20 cellular contexts compared by ENCODE assay signal in the genomic region with DNA sequence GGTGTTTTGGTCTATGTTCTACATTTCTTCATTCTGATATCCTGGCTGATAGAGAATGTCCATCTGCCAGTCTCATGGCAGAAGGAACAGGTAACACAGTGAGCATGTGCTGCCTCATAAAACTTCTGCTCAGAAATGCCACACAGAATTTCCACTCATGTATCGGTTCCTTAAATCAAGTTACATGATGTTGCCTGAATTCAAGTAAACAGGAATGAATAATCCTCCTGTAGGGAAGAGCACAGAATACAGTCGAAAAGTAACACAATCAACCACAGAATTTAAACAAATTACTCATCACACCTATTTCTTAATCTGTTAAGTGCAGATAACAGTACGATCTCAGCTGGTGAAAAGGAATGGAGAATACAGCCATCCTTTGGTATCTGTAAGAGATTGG.
A peak's percentile ranks its signal among the peaks of the same experiment; 100 is the strongest.
DNase-seq lines count a peak whose midpoint lies in the region; ATAC-seq and TF ChIP-seq lines count a peak whose summit lies in the region.
"Had no signal": no experiment of that assay in that cellular context is flagged by ENCODE, and none has a peak within 500 bp of the region (broad histone marks: within the 10 kb centered on the region; RNA-seq: fewer than 3 reads in every experiment).

No MANE protein-coding gene starts in this region.

- H3K36me3 ChIP-seq in mesenchymal stem cell (ENCODE audit: control insufficient read depth in 1 of 2, insufficient read depth in 2 of 2, low read depth in 1 of 2, low read length in 2 of 2) (peaks cover 0 to 15% of the 10 kb centered on the region in 2 experiments), left lung (no peaks in the 10 kb centered on the region)
- H3K36me3 ChIP-seq: SJSA1 had no signal

- no peaks in the 10 kb centered on the region for H3K9me3 Mint-ChIP-seq in activated CD4-positive, alpha-beta T cell treated with anti-CD3 and anti-CD28 coated beads for 36 hours (ENCODE audit: low read depth)
- H3K9me3 Mint-ChIP-seq in endothelial cell (ENCODE audit: unreplicated experiment): no peaks in the 10 kb centered on the region

- H3K4me3 ChIP-seq in mesenchymal stem cell (ENCODE audit: insufficient read depth in 1 of 2, low read depth in 1 of 2, low read length in 2 of 2) (no peak overlapping the region), left lung (no peak overlapping the region)
- H3K4me3 ChIP-seq: BLaER1 treated with 17β-estradiol and CSF1 and Interleukin-3, amounts not matched to agents 10 nM and 100 nM; GM23248; SJSA1 had no signal

- no peak overlapping the region for H2BK12ac ChIP-seq in mesenchymal stem cell (ENCODE audit: low read length in 2 of 2)

- 57% methylated on average over 2 of the region's 3 CpGs for WGBS in mesenchymal stem cell

- H3K4ac ChIP-seq in mesenchymal stem cell (ENCODE audit: low read depth in 1 of 2, low read length in 2 of 2): no peak overlapping the region

- H2BK120ac ChIP-seq in mesenchymal stem cell (ENCODE audit: low read depth, low read length): no peak overlapping the region

- peaks cover 18% of the 10 kb centered on the region for H3K79me1 ChIP-seq in mesenchymal stem cell (replicated peaks; ENCODE audit: low read length, poor library complexity, severe bottlenecking)

- DNase-seq in activated CD4-positive, alpha-beta T cell treated with anti-CD3 and anti-CD28 coated beads for 36 hours: no peak
- DNase-seq in activated CD4-positive, alpha-beta T cell treated with anti-CD3 and anti-CD28 coated beads for 48 hours: no peak
- DNase-seq in ELR (ENCODE audit: low read depth) (peak; percentile 24), T-helper 17 cell (no peak), mesenchymal stem cell (peak; percentile 46), endothelial cell (ENCODE audit: low spot score) (no peak), HK-2 (ENCODE audit: unreplicated experiment) (no peak), left lung (no peak)
- DNase-seq: 8988T; Caco-2; DMS53; GM23248; NCI-H1417 treated with DMSO at 0.1 percent for 48 hours; NCI-H2029 treated with DMSO at 0.1 percent for 48 hours; NCI-H524; NK-92 treated with Interleukin-12 subunit alpha and Interleukin-12 subunit beta, amount 100 ng/mL, for 24 hours had no signal

- intact Hi-C loops in activated CD4-positive, alpha-beta T cell treated with anti-CD3 and anti-CD28 coated beads for 36 hours (cut with DNase I, micrococcal nuclease): no loop called here
- intact Hi-C loops in left lung (cut with DNase I): no loop called here

- no peak overlapping the region for H4K8ac ChIP-seq in mesenchymal stem cell (ENCODE audit: low read length)

- CTCF ChIA-PET in activated CD4-positive, alpha-beta T cell treated with anti-CD3 and anti-CD28 coated beads for 36 hours (lab: Charles Lee): interaction anchor here (1.5 kb wide), 1 partner anchor 26 kb away, joined by 3 read pairs; no protein-coding TSS in a partner anchor

- no peak overlapping the region for H4K91ac ChIP-seq in mesenchymal stem cell (ENCODE audit: low read length)

- H3K9ac ChIP-seq in mesenchymal stem cell (ENCODE audit: low read length): no peak overlapping the region
- H3K9ac ChIP-seq: BLaER1 treated with 17β-estradiol and CSF1 and Interleukin-3, amounts not matched to agents 10 nM and 100 nM; GM23248; KMS-11 had no signal

- H3K27me3 ChIP-seq in mesenchymal stem cell (ENCODE audit: control insufficient read depth in 1 of 2, insufficient read depth in 1 of 2, low read length in 2 of 2): no peaks in the 10 kb centered on the region
- H3K27me3 ChIP-seq in left lung: no peaks in the 10 kb centered on the region
- H3K27me3 ChIP-seq: BLaER1 treated with 17β-estradiol and CSF1 and Interleukin-3, amounts not matched to agents 10 nM and 100 nM; SJSA1 had no signal

- H3K27ac Mint-ChIP-seq in activated CD4-positive, alpha-beta T cell treated with anti-CD3 and anti-CD28 coated beads for 36 hours: no peak overlapping the region
- peak overlapping the region; percentile 43 for H3K27ac Mint-ChIP-seq in T-helper 17 cell
- H3K27ac Mint-ChIP-seq in endothelial cell (ENCODE audit: unreplicated experiment): no peak overlapping the region

- peaks cover 2% of the 10 kb centered on the region for H3K36me3 Mint-ChIP-seq in activated CD4-positive, alpha-beta T cell treated with anti-CD3 and anti-CD28 coated beads for 36 hours (ENCODE audit: low read depth)
- H3K36me3 Mint-ChIP-seq in T-helper 17 cell (ENCODE audit: low read depth) (no peaks in the 10 kb centered on the region), endothelial cell (ENCODE audit: low read depth, unreplicated experiment) (no peaks in the 10 kb centered on the region)

- no peaks in the 10 kb centered on the region for H3K9me3 ChIP-seq in T-helper 17 cell (ENCODE audit: control insufficient read depth, low read length, poor library complexity, severe bottlenecking)
- H3K9me3 ChIP-seq in mesenchymal stem cell (ENCODE audit: control insufficient read depth, low read length): no peaks in the 10 kb centered on the region
- no peaks in the 10 kb centered on the region for H3K9me3 ChIP-seq in left lung
- H3K9me3 ChIP-seq: BLaER1 treated with 17β-estradiol and CSF1 and Interleukin-3, amounts not matched to agents 10 nM and 100 nM; Caco-2; SJSA1 had no signal

- no peak overlapping the region for H2AFZ ChIP-seq in mesenchymal stem cell (ENCODE audit: low read depth, low read length)
- H2AFZ ChIP-seq: GM23248 had no signal

- no peak overlapping the region for H2BK15ac ChIP-seq in mesenchymal stem cell (ENCODE audit: low read depth, poor library complexity, severe bottlenecking)

- no peak overlapping the region for H2AK5ac ChIP-seq in mesenchymal stem cell (ENCODE audit: low read length, severe bottlenecking)

- H3K27me3 Mint-ChIP-seq in activated CD4-positive, alpha-beta T cell treated with anti-CD3 and anti-CD28 coated beads for 36 hours: no peaks in the 10 kb centered on the region
- H3K27me3 Mint-ChIP-seq in T-helper 17 cell (no peaks in the 10 kb centered on the region), endothelial cell (ENCODE audit: unreplicated experiment) (no peaks in the 10 kb centered on the region)

- no peak overlapping the region for H2BK5ac ChIP-seq in mesenchymal stem cell (ENCODE audit: low read depth, low read length, poor library complexity, severe bottlenecking)

- POLR2A ChIA-PET in activated CD4-positive, alpha-beta T cell treated with anti-CD3 and anti-CD28 coated beads for 36 hours (lab: Charles Lee): no interaction called here

- TF ChIP-seq CTCF in endothelial cell (IDR thresholded peaks at IDR 0.05; ENCODE audit: unreplicated experiment) (no peak), left lung (IDR thresholded peaks at IDR 0.05) (no peak)

- H3K27ac ChIP-seq in mesenchymal stem cell (ENCODE audit: low read length, poor library complexity, severe bottlenecking) (no peak overlapping the region), left lung (no peak overlapping the region)
- H3K27ac ChIP-seq: BLaER1 treated with 17β-estradiol and CSF1 and Interleukin-3, amounts not matched to agents 10 nM and 100 nM; GM23248; KMS-11; RWPE1; SJSA1 had no signal

- peaks cover 31% of the 10 kb centered on the region for H3K4me1 Mint-ChIP-seq in activated CD4-positive, alpha-beta T cell treated with anti-CD3 and anti-CD28 coated beads for 36 hours
- peaks cover 33% of the 10 kb centered on the region for H3K4me1 Mint-ChIP-seq in T-helper 17 cell
- H3K4me1 Mint-ChIP-seq in endothelial cell (ENCODE audit: unreplicated experiment): peaks cover 12% of the 10 kb centered on the region

- no peak overlapping the region for H3K18ac ChIP-seq in mesenchymal stem cell (ENCODE audit: low read depth in 1 of 2, low read length in 2 of 2)

- H3K14ac ChIP-seq in mesenchymal stem cell (ENCODE audit: low read length in 2 of 2): no peak overlapping the region

- no peak overlapping the region for H3K23ac ChIP-seq in mesenchymal stem cell (ENCODE audit: low read length in 2 of 2)

- H3K4me1 ChIP-seq in mesenchymal stem cell (ENCODE audit: control insufficient read depth, insufficient read depth, low read depth, low read length): peaks cover 2% of the 10 kb centered on the region
- H3K4me1 ChIP-seq in left lung: peaks cover 0 to 7% of the 10 kb centered on the region in 2 donors
- H3K4me1 ChIP-seq: SJSA1 had no signal

- H3K4me3 Mint-ChIP-seq in activated CD4-positive, alpha-beta T cell treated with anti-CD3 and anti-CD28 coated beads for 36 hours: no peak overlapping the region
- H3K4me3 Mint-ChIP-seq in T-helper 17 cell (no peak overlapping the region), endothelial cell (ENCODE audit: unreplicated experiment) (no peak overlapping the region)

- no peak overlapping the region for H3K4me2 ChIP-seq in mesenchymal stem cell (ENCODE audit: low read length, poor library complexity, severe bottlenecking)
- H3K4me2 ChIP-seq: BLaER1 treated with 17β-estradiol and CSF1 and Interleukin-3, amounts not matched to agents 10 nM and 100 nM; KMS-11 had no signal

- peak; percentile 76 for ATAC-seq in activated CD4-positive, alpha-beta T cell treated with anti-CD3 and anti-CD28 coated beads for 36 hours
- no peak for ATAC-seq in T-helper 17 cell
- no peak for ATAC-seq in left lung

Comparison
In these comparisons a context has a peak if more than half of its experiments do, and no peak if none do; other contexts are left out.
1. DNase-seq: peak in ELR (single experiment) and mesenchymal stem cell (single experiment); none in activated CD4-positive, alpha-beta T cell treated with anti-CD3 and anti-CD28 coated beads for 36 hours (single experiment), activated CD4-positive, alpha-beta T cell treated with anti-CD3 and anti-CD28 coated beads for 48 hours (single experiment), T-helper 17 cell (0 of 3), endothelial cell (single experiment), HK-2 (single experiment) and left lung (0 of 2).